ENCODE assay signal across 23 cellular contexts in the genomic region with DNA sequence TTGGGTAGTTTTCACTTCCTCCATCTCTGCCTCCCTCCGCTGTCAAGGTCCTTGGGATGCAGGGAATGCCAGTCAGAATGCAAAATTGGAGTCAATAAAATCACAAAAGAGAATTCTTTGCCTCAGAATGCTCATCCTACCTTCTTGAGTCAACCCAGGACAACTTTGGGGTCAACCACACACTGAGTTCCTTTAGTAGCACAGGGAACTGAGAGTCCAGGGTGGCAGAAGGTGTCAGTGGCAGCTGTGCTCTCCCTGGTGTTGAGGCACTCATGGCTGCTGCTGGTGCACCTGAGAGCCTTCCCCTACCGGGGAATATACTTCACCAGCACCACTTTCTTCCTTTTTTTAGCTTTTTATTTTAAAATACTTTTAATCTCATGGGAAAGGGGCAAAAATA. TPM values are rescaled to one million over a fixed set of nuclear protein-coding genes. Genes with fewer than 3 reads are reported as not detected.
A peak's percentile ranks its signal among the peaks of the same experiment; 100 is the strongest.
DNase-seq lines count a peak whose midpoint lies in the region; ATAC-seq and TF ChIP-seq lines count a peak whose summit lies in the region.
"Had no signal": no experiment of that assay in that cellular context is flagged by ENCODE, and none has a peak within 500 bp of the region (broad histone marks: within the 10 kb centered on the region; RNA-seq: fewer than 3 reads in every experiment).

No MANE protein-coding gene starts in this region.

- peaks cover 0 to 6% (median 0%) of the 10 kb centered on the region in 12 donors for H3K4me1 ChIP-seq in heart left ventricle
- peaks cover 0 to 5% of the 10 kb centered on the region in 2 donors for H3K4me1 ChIP-seq in right atrium auricular region
- H3K4me1 ChIP-seq: adrenal gland, prostate gland, uterus had no signal

- peak overlapping the region in 11 of 12 donors; percentile 32 to 98 (median 92) for H3K27ac ChIP-seq in heart left ventricle
- H3K27ac ChIP-seq in right atrium auricular region, result peak overlapping the region in 1 of 2 donors; percentile 67
- H3K27ac ChIP-seq: RWPE1 had no signal

- H3K27ac Mint-ChIP-seq in activated B cell treated with CpG ODN at 0.5 μM for 24 hours, result peak overlapping the region; percentile 83
- no peak overlapping the region for H3K27ac Mint-ChIP-seq in stimulated activated naive B cell treated with anti-CD40 and anti-IgM and Interleukin-4, amounts not matched to agents 10 μg/mL and 1 μg/mL and 100 μg/mL, for 72 hours

- H3K36me3 ChIP-seq in heart left ventricle, result peaks cover 0 to 24% (median 4%) of the 10 kb centered on the region in 9 donors
- no peaks in the 10 kb centered on the region for H3K36me3 ChIP-seq in right atrium auricular region
- H3K36me3 ChIP-seq: adrenal gland, MG63, prostate gland, uterus had no signal

- intact Hi-C loops in heart left ventricle (cut with DNase I) (no loop called here), activated B cell treated with CpG ODN at 0.5 μM for 24 hours (cut with micrococcal nuclease) (loop anchor here (2.0 kb wide), 1 partner anchor 28 kb away; no protein-coding TSS in a partner anchor)

- CTCF ChIA-PET in activated B cell treated with CpG ODN at 0.5 μM for 24 hours (lab: Charles Lee), result no interaction called here

- TF ChIP-seq POLR2A in heart left ventricle (IDR thresholded peaks at IDR 0.05) (no peak), erythroblast (IDR thresholded peaks at IDR 0.05; ENCODE audit: low read length) (no peak)

- H3K36me3 Mint-ChIP-seq in activated B cell treated with CpG ODN at 0.5 μM for 24 hours (ENCODE audit: low read depth), result no peaks in the 10 kb centered on the region
- no peaks in the 10 kb centered on the region for H3K36me3 Mint-ChIP-seq in stimulated activated naive B cell treated with anti-CD40 and anti-IgM and Interleukin-4, amounts not matched to agents 10 μg/mL and 1 μg/mL and 100 μg/mL, for 72 hours

- no peaks in the 10 kb centered on the region for H3K27me3 Mint-ChIP-seq in activated B cell treated with CpG ODN at 0.5 μM for 24 hours
- H3K27me3 Mint-ChIP-seq in stimulated activated naive B cell treated with anti-CD40 and anti-IgM and Interleukin-4, amounts not matched to agents 10 μg/mL and 1 μg/mL and 100 μg/mL, for 72 hours, result no peaks in the 10 kb centered on the region

- WGBS in heart left ventricle, 4 donors, result 71 to 85% (median 81%) methylated on average over 2 of the region's 2 CpGs

- H3K9me3 Mint-ChIP-seq in activated B cell treated with CpG ODN at 0.5 μM for 24 hours, result no peaks in the 10 kb centered on the region
- H3K9me3 Mint-ChIP-seq in stimulated activated naive B cell treated with anti-CD40 and anti-IgM and Interleukin-4, amounts not matched to agents 10 μg/mL and 1 μg/mL and 100 μg/mL, for 72 hours, result peaks cover 0 to 3% of the 10 kb centered on the region in 2 donors

- H3K9me3 ChIP-seq in heart left ventricle (no peaks in the 10 kb centered on the region), right atrium auricular region (no peaks in the 10 kb centered on the region)
- H3K9me3 ChIP-seq: adrenal gland, MG63, prostate gland, uterus had no signal

- H3K4me3 ChIP-seq in heart left ventricle (no peak overlapping the region), right atrium auricular region (no peak overlapping the region)
- H3K4me3 ChIP-seq: adrenal gland, MG63, prostate gland, uterus had no signal

- POLR2A ChIA-PET in activated B cell treated with CpG ODN at 0.5 μM for 24 hours (lab: Charles Lee), result interaction anchor here (1.2 to 1.4 kb wide), 2 partner anchors 28 to 29 kb away, joined by 7 read pairs; no protein-coding TSS in a partner anchor

- DNase-seq in heart left ventricle, result no peak
- no peak for DNase-seq in right atrium auricular region (ENCODE audit: low spot score)
- DNase-seq in activated B cell treated with CpG ODN at 0.5 μM for 24 hours, result no peak
- DNase-seq in stimulated activated naive B cell treated with anti-CD40 and anti-IgM and Interleukin-4, amounts not matched to agents 10 μg/mL and 1 μg/mL and 100 μg/mL, for 72 hours, result peak; percentile 69
- DNase-seq in NCI-H187 (lab: John Stamatoyannopoulos, UW), result no peak
- DNase-seq in MV-4-11 (lab: John Stamatoyannopoulos, UW), result no peak
- DNase-seq in erythroblast (lab: John Stamatoyannopoulos, UW), result no peak
- DNase-seq: 8988T; activated CD4-positive, alpha-beta T cell treated with anti-CD3 and anti-CD28 coated beads for 4 hours; activated effector memory CD4-positive, alpha-beta T cell treated with Interleukin-2 at 50 U/mL for 16 hours; Calu3; kidney; MG63; midbrain; NCI-H187 treated with DMSO at 0.1 percent for 48 hours; small intestine; stimulated activated CD4-positive, alpha-beta T cell treated with anti-CD3 and anti-CD28 coated beads, Interleukin-4, amount 100 ng/mL, for 24 hours; SW 1271; uterus had no signal

- no peak for ATAC-seq in heart left ventricle
- peak; percentile 57 for ATAC-seq in GM21447 (IDR thresholded peaks at IDR 0.05; ENCODE audit: unreplicated experiment)
- peak; percentile 83 for ATAC-seq in activated B cell treated with CpG ODN at 0.5 μM for 24 hours (ENCODE audit: low read depth)
- ATAC-seq in stimulated activated naive B cell treated with anti-CD40 and anti-IgM and Interleukin-4, amounts not matched to agents 10 μg/mL and 1 μg/mL and 100 μg/mL, for 72 hours (replicated peaks), result peak; percentile 95 to 96

- H3K27me3 ChIP-seq in heart left ventricle (no peaks in the 10 kb centered on the region), right atrium auricular region (no peaks in the 10 kb centered on the region)
- H3K27me3 ChIP-seq: adrenal gland, MG63, uterus had no signal

- TF ChIP-seq CTCF in heart left ventricle (IDR thresholded peaks at IDR 0.05) (no peak), right atrium auricular region (IDR thresholded peaks at IDR 0.05) (no peak), activated B cell treated with CpG ODN at 0.5 μM for 24 hours (IDR thresholded peaks at IDR 0.05) (no peak)

- peaks cover 75% of the 10 kb centered on the region for H3K4me1 Mint-ChIP-seq in activated B cell treated with CpG ODN at 0.5 μM for 24 hours
- H3K4me1 Mint-ChIP-seq in stimulated activated naive B cell treated with anti-CD40 and anti-IgM and Interleukin-4, amounts not matched to agents 10 μg/mL and 1 μg/mL and 100 μg/mL, for 72 hours, result peaks cover 43 to 63% of the 10 kb centered on the region in 2 donors

- peak overlapping the region; percentile 2 for H3K4me3 Mint-ChIP-seq in activated B cell treated with CpG ODN at 0.5 μM for 24 hours
- no peak overlapping the region for H3K4me3 Mint-ChIP-seq in stimulated activated naive B cell treated with anti-CD40 and anti-IgM and Interleukin-4, amounts not matched to agents 10 μg/mL and 1 μg/mL and 100 μg/mL, for 72 hours

RNA-seq across cellular contexts. Expression of a gene that starts 0.8 kb away (rescaled TPM):
- total RNA-seq in heart left ventricle, result 10 to 100 TPM; 15.8 to 55.5 (median 24.6) TPM
- 10 to 100 TPM; 32.8 to 42.2 TPM for polyA plus RNA-seq in heart left ventricle
- 10 to 100 TPM; 16.2 to 22.5 TPM for total RNA-seq in right atrium auricular region
- total RNA-seq in activated B cell treated with CpG ODN at 0.5 μM for 24 hours, result 3.3 and 4.0 TPM in 2 replicates

RNA-seq across cellular contexts. Expression of a gene that starts 32.3 kb away (rescaled TPM):
- total RNA-seq in heart left ventricle (10 to 100 TPM in 2 of 9 donors, 1 to 10 TPM in 7; 1.6 to 41.0 (median 3.8) TPM), right atrium auricular region (1 to 10 TPM; 3.6 to 9.0 TPM), activated B cell treated with CpG ODN at 0.5 μM for 24 hours (185 and 199 TPM in 2 replicates)
- 1 to 10 TPM; 2.9 to 5.5 TPM for polyA plus RNA-seq in heart left ventricle

RNA-seq across cellular contexts. Expression of a gene that starts 34.7 kb away (rescaled TPM):
- total RNA-seq in heart left ventricle (10 to 100 TPM; 25.3 to 60.4 (median 39.7) TPM), right atrium auricular region (10 to 100 TPM; 26.0 to 32.5 TPM), activated B cell treated with CpG ODN at 0.5 μM for 24 hours (134 and 153 TPM in 2 replicates)
- polyA plus RNA-seq in heart left ventricle, result 10 to 100 TPM; 35.7 to 42.1 TPM

RNA-seq across cellular contexts. Expression of a gene that starts 40.6 kb away (rescaled TPM):
- 1 to 10 TPM in 6 of 9 donors, under 1 TPM in 2, not detected in 1; 0.69 to 5.7 (median 2.2) TPM for total RNA-seq in heart left ventricle
- polyA plus RNA-seq in heart left ventricle, result 1 to 10 TPM; 1.4 to 1.6 TPM
- 1 to 10 TPM in 1 of 2 donors, under 1 TPM in 1; 0.94 to 1.4 TPM for total RNA-seq in right atrium auricular region
- 23.5 and 30.8 TPM in 2 replicates for total RNA-seq in activated B cell treated with CpG ODN at 0.5 μM for 24 hours

RNA-seq across cellular contexts. Expression of a gene that starts 46.5 kb away (rescaled TPM):
- 100 to 1,000 TPM in 2 of 9 donors, 10 to 100 TPM in 7; 62.7 to 136 (median 84.5) TPM for total RNA-seq in heart left ventricle
- 100 to 1,000 TPM in 1 of 2 donors, 10 to 100 TPM in 1; 95.1 to 132 TPM for polyA plus RNA-seq in heart left ventricle
- total RNA-seq in right atrium auricular region, result 100 to 1,000 TPM; 104 to 106 TPM
- total RNA-seq in activated B cell treated with CpG ODN at 0.5 μM for 24 hours, result 39.7 and 41.8 TPM in 2 replicates

Comparison
In these comparisons a context has a peak if more than half of its experiments do, and no peak if none do; other contexts are left out.
1. ATAC-seq: peak in GM21447 (single experiment), activated B cell treated with CpG ODN at 0.5 μM for 24 hours (single experiment) and stimulated activated naive B cell treated with anti-CD40 and anti-IgM and Interleukin-4, amounts not matched to agents 10 μg/mL and 1 μg/mL and 100 μg/mL, for 72 hours (2 of 2); none in heart left ventricle (0 of 4).